ENCODE assay signal across 25 cellular contexts in the genomic region with DNA sequence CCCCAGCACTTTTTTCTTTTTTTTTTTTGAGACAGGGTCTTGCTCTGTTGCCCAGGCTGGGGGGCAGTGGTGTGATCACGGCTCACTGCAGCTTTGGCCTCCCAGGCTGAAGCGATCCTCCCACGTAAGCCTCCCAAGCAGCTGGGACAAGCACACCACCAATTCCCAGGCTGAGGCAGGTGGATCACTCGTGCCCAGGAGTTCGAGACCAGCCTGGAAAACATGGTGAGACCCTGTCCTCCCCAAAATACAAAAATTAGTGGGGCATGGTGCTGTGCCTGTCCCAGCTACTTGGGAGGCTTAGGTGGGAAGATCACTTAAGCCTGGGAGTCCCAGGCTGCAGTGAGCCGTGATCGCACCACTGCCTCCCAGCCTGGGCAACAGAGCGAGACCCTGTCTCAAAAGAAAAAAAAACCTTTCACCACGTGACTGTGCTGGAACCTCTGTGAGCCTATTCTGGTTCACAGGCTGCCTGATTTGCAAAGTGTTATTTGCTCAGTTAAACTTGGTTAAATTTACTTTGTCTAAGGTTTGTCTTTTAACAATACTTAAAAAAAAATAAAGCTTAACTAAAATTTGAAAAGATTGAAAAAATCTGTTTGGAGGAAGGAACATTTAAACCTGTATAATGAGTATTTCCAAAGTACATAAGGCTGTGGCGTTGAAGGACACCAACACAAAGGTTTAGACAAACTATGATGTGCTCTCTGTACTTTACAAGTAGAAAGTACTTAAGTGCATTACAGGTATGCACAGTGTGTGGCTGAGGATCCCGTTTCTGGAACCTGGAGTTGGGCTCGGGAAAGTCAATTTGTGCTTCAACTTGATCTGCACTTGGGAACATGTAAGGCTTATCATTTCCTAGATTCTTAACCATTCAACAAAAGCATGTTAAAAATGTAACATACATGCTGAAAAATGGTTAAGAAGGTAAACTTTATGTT. TPM values are rescaled to one million over a fixed set of nuclear protein-coding genes. Genes with fewer than 3 reads are reported as not detected.
DNase-seq lines count a peak whose midpoint lies in the region; ATAC-seq and TF ChIP-seq lines count a peak whose summit lies in the region.
"Had no signal": no experiment of that assay in that cellular context is flagged by ENCODE, and none has a peak within 500 bp of the region (broad histone marks: within the 10 kb centered on the region; RNA-seq: fewer than 3 reads in every experiment).

No MANE protein-coding gene starts in this region.

- H3K9me3 ChIP-seq in BLaER1 treated with 17β-estradiol and CSF1 and Interleukin-3, amounts not matched to agents 10 nM and 100 nM (replicated peaks in 1 of 11) = peaks cover 0 to 15% (median 9%) of the 10 kb centered on the region in 11 experiments; a peak in 12 of 22 replicates
- no peaks in the 10 kb centered on the region for H3K9me3 ChIP-seq in OCI-LY3 (ENCODE audit: insufficient read depth, low read length)
- no peaks in the 10 kb centered on the region for H3K9me3 ChIP-seq in lower lobe of right lung
- no peaks in the 10 kb centered on the region for H3K9me3 ChIP-seq in neural progenitor cell (ENCODE audit: low read depth)
- H3K9me3 ChIP-seq: A549, BE2C, neutrophil, psoas muscle had no signal

- H3K27ac ChIP-seq in BLaER1 treated with 17β-estradiol and CSF1 and Interleukin-3, amounts not matched to agents 10 nM and 100 nM = no peak overlapping the region; a peak in 1 of 22 replicates
- H3K27ac ChIP-seq in OCI-LY3 (ENCODE audit: low read length) (no peak overlapping the region), lower lobe of right lung (no peak overlapping the region), neural progenitor cell (no peak overlapping the region)
- H3K27ac ChIP-seq: A549, GM23248, neutrophil, psoas muscle had no signal

- H3K9ac ChIP-seq in BLaER1 treated with 17β-estradiol and CSF1 and Interleukin-3, amounts not matched to agents 10 nM and 100 nM = no peak overlapping the region
- H3K9ac ChIP-seq in OCI-LY3 (ENCODE audit: low read length) (no peak overlapping the region), neural progenitor cell (no peak overlapping the region)
- H3K9ac ChIP-seq: GM23248 had no signal

- no peak for TF ChIP-seq CTCF in OCI-LY3 (IDR thresholded peaks at IDR 0.05; ENCODE audit: low read depth, low read length)
- TF ChIP-seq CTCF in lower lobe of right lung (IDR thresholded peaks at IDR 0.05) = no peak
- TF ChIP-seq CTCF in neural progenitor cell (IDR thresholded peaks at IDR 0.05) = no peak

- peaks cover 0 to 13% (median 0%) of the 10 kb centered on the region in 11 experiments; a peak in 3 of 22 replicates for H3K36me3 ChIP-seq in BLaER1 treated with 17β-estradiol and CSF1 and Interleukin-3, amounts not matched to agents 10 nM and 100 nM
- H3K36me3 ChIP-seq in OCI-LY3 (replicated peaks; ENCODE audit: low read depth, low read length) = no peaks in the 10 kb centered on the region
- no peaks in the 10 kb centered on the region for H3K36me3 ChIP-seq in lower lobe of right lung
- no peaks in the 10 kb centered on the region for H3K36me3 ChIP-seq in neural progenitor cell
- H3K36me3 ChIP-seq: BE2C, neutrophil had no signal

- H3K4me3 ChIP-seq in BLaER1 treated with 17β-estradiol and CSF1 and Interleukin-3, amounts not matched to agents 10 nM and 100 nM = no peak overlapping the region; a peak in 1 of 20 replicates
- H3K4me3 ChIP-seq in OCI-LY3 (ENCODE audit: low read length) (no peak overlapping the region), lower lobe of right lung (peak overlapping the region; percentile 34), neural progenitor cell (no peak overlapping the region)
- H3K4me3 ChIP-seq: A549, GM23248, psoas muscle had no signal

- DNase-seq in lower lobe of right lung = no peak
- DNase-seq in NCI-H446 treated with DMSO at 0.1 percent for 48 hours (lab: John Stamatoyannopoulos, UW) = no peak
- no peak for DNase-seq in NCI-H510A treated with DMSO at 0.1 percent for 48 hours (lab: John Stamatoyannopoulos, UW)
- DNase-seq in GM19238 (ENCODE audit: insufficient read length, low spot score) = no peak
- DNase-seq in neural progenitor cell (ENCODE audit: low spot score) = no peak
- DNase-seq: activated CD4-positive, alpha-beta T cell treated with anti-CD3 and anti-CD28 coated beads, Interleukin-2, amount 50 U/mL, for 4 hours; anterior cingulate cortex; BE2C; COR-L47; dermis blood vessel endothelial cell; DMS79 treated with DMSO at 0.1 percent for 48 hours; NCI-H1105 treated with DMSO at 0.1 percent for 48 hours; NCI-H2081; PC-3; psoas muscle; SHP77; T1000 had no signal

- peaks cover 15% of the 10 kb centered on the region for H3K4me1 Mint-ChIP-seq in neural progenitor cell
- H3K4me1 Mint-ChIP-seq: activated T-helper 17 cell treated with anti-CD3 and anti-CD28 coated beads, Interleukin-2, amount 50 U/mL, for 72 hours had no signal

- H3K4me2 ChIP-seq in BLaER1 treated with 17β-estradiol and CSF1 and Interleukin-3, amounts not matched to agents 10 nM and 100 nM = peak overlapping the region; percentile 44 to 65 (median 56); a peak in 21 of 22 replicates
- H3K4me2 ChIP-seq in OCI-LY3 (ENCODE audit: low read length) (peak overlapping the region; percentile 44), neural progenitor cell (no peak overlapping the region)
- H3K4me2 ChIP-seq: A549 had no signal

- H3K4me3 Mint-ChIP-seq in neural progenitor cell = no peak overlapping the region
- H3K4me3 Mint-ChIP-seq: activated T-helper 17 cell treated with anti-CD3 and anti-CD28 coated beads, Interleukin-2, amount 50 U/mL, for 72 hours had no signal

- no peak overlapping the region for H3K27ac Mint-ChIP-seq in neural progenitor cell
- H3K27ac Mint-ChIP-seq: activated naive CD4-positive, alpha-beta T cell treated with anti-CD3 and anti-CD28 coated beads, Interleukin-2, amount 50 U/mL, for 72 hours; activated T-helper 17 cell treated with anti-CD3 and anti-CD28 coated beads, Interleukin-2, amount 50 U/mL, for 72 hours had no signal

- intact Hi-C loops in lower lobe of right lung (cut with DNase I) = loop anchor here (10.0 kb wide), 1 partner anchor 265 kb away; no protein-coding TSS in a partner anchor

- H3K9me3 Mint-ChIP-seq in neural progenitor cell = peaks cover 5% of the 10 kb centered on the region
- H3K9me3 Mint-ChIP-seq: activated naive CD4-positive, alpha-beta T cell treated with anti-CD3 and anti-CD28 coated beads, Interleukin-2, amount 50 U/mL, for 72 hours; activated T-helper 17 cell treated with anti-CD3 and anti-CD28 coated beads, Interleukin-2, amount 50 U/mL, for 72 hours had no signal

- peaks cover 2% of the 10 kb centered on the region for H3K27me3 Mint-ChIP-seq in neural progenitor cell (ENCODE audit: insufficient read depth, low read depth)
- H3K27me3 Mint-ChIP-seq: activated T-helper 17 cell treated with anti-CD3 and anti-CD28 coated beads, Interleukin-2, amount 50 U/mL, for 72 hours had no signal

- H3K79me2 ChIP-seq in OCI-LY3 (ENCODE audit: low read length) = no peaks in the 10 kb centered on the region
- no peaks in the 10 kb centered on the region for H3K79me2 ChIP-seq in neural progenitor cell (ENCODE audit: low read depth)

- H2AFZ ChIP-seq in OCI-LY3 (ENCODE audit: low read depth, low read length) (no peak overlapping the region), neural progenitor cell (replicated peaks) (no peak overlapping the region)
- H2AFZ ChIP-seq: GM23248 had no signal

- peaks cover 7% of the 10 kb centered on the region for H3K36me3 Mint-ChIP-seq in neural progenitor cell
- H3K36me3 Mint-ChIP-seq: activated naive CD4-positive, alpha-beta T cell treated with anti-CD3 and anti-CD28 coated beads, Interleukin-2, amount 50 U/mL, for 72 hours had no signal

- H3F3A ChIP-seq in neural progenitor cell (ENCODE audit: low read depth) = peaks cover 4% of the 10 kb centered on the region

- ATAC-seq in GM19043 (IDR thresholded peaks at IDR 0.05; ENCODE audit: low read depth, unreplicated experiment) (peak; percentile 47), lower lobe of right lung (peak; percentile 71 to 75)
- ATAC-seq: A549; activated naive CD4-positive, alpha-beta T cell treated with anti-CD3 and anti-CD28 coated beads, Interleukin-2, amount 50 U/mL, for 72 hours; activated T-helper 17 cell treated with anti-CD3 and anti-CD28 coated beads, Interleukin-2, amount 50 U/mL, for 72 hours; PC-3; psoas muscle had no signal

- H3K27me3 ChIP-seq in BLaER1 treated with 17β-estradiol and CSF1 and Interleukin-3, amounts not matched to agents 10 nM and 100 nM = no peaks in the 10 kb centered on the region
- H3K27me3 ChIP-seq in OCI-LY3 (ENCODE audit: low read depth, low read length) (no peaks in the 10 kb centered on the region), lower lobe of right lung (ENCODE audit: low read depth) (no peaks in the 10 kb centered on the region), neural progenitor cell (no peaks in the 10 kb centered on the region)
- H3K27me3 ChIP-seq: BE2C, neutrophil had no signal

- peaks cover 0 to 25% (median 4%) of the 10 kb centered on the region in 11 experiments; a peak in 6 of 22 replicates for H4K20me1 ChIP-seq in BLaER1 treated with 17β-estradiol and CSF1 and Interleukin-3, amounts not matched to agents 10 nM and 100 nM
- H4K20me1 ChIP-seq in OCI-LY3 (ENCODE audit: insufficient read depth, low read length) = 0 out of 2 replicates have a peak, but pooled peaks cover 3% of the 10 kb centered on the region
- H4K20me1 ChIP-seq in neural progenitor cell (ENCODE audit: low read depth) = peaks cover 8% of the 10 kb centered on the region

- peaks cover 16 to 61% (median 43%) of the 10 kb centered on the region in 10 experiments for H3K4me1 ChIP-seq in BLaER1 treated with 17β-estradiol and CSF1 and Interleukin-3, amounts not matched to agents 10 nM and 100 nM
- H3K4me1 ChIP-seq in OCI-LY3 (ENCODE audit: low read length) (peaks cover 14% of the 10 kb centered on the region), lower lobe of right lung (no peaks in the 10 kb centered on the region), neural progenitor cell (peaks cover 9% of the 10 kb centered on the region)
- H3K4me1 ChIP-seq: A549, BE2C had no signal

RNA-seq across cellular contexts. Expression of a gene that starts 55.0 kb away (rescaled TPM):
- 0.41 TPM for total RNA-seq in lower lobe of right lung
- total RNA-seq in neural progenitor cell (ENCODE audit: low replicate concordance) = 0.15 and 0.36 TPM in 2 replicates
